ENCODE assay signal across 12 cellular contexts in the genomic region with DNA sequence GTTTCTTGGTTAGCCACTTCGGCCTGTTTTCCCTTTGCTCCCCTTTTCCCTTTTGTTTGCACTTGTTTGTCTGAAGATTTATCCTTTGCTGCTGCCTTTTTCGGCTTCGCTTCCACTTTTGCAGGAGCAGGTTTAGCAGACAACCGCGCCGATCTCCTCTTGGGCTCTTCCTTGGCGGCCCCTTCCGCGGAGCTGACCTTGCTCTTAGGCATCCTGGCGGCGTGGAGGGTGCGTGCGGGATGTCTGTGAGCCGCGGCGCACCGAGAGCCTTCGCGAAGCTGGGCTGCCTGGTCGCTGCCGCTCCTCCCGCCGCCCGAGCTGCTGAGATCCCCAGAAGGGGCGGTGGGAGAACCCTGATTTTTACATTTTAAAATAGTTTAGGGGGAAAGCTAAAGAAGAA.
DNase-seq lines count a peak whose midpoint lies in the region; ATAC-seq and TF ChIP-seq lines count a peak whose summit lies in the region.
"Had no signal": no experiment of that assay in that cellular context is flagged by ENCODE, and none has a peak within 500 bp of the region (broad histone marks: within the 10 kb centered on the region; RNA-seq: fewer than 3 reads in every experiment).

No MANE protein-coding gene starts in this region.

- POLR2A ChIA-PET in activated B cell treated with CpG ODN at 0.5 μM for 24 hours (lab: Charles Lee) = interaction anchor here (0.6 kb wide), 1 partner anchor 148 kb away, joined by 3 read pairs; a partner anchor contains a TSS

- peak overlapping the region; percentile 57 for H3K27ac Mint-ChIP-seq in activated B cell treated with CpG ODN at 0.5 μM for 24 hours

- no peak for ATAC-seq in activated B cell treated with CpG ODN at 0.5 μM for 24 hours (ENCODE audit: low read depth)
- ATAC-seq in HG03378 (IDR thresholded peaks at IDR 0.05; ENCODE audit: unreplicated experiment) = no peak
- ATAC-seq in HG03025 (IDR thresholded peaks at IDR 0.05; ENCODE audit: low FRiP score, unreplicated experiment) = no peak
- ATAC-seq: Right ventricle myocardium inferior had no signal

- TF ChIP-seq CTCF in activated B cell treated with CpG ODN at 0.5 μM for 24 hours (IDR thresholded peaks at IDR 0.05) (no peak), fibroblast of villous mesenchyme (IDR thresholded peaks at IDR 0.05; ENCODE audit: insufficient read depth, low read depth, low read length) (no peak)

- CTCF ChIA-PET in activated B cell treated with CpG ODN at 0.5 μM for 24 hours (lab: Charles Lee) = no interaction called here

- H3K4me3 ChIP-seq in fibroblast of villous mesenchyme (ENCODE audit: low read depth, low read length) = peak overlapping the region; percentile 7

- peaks cover 23% of the 10 kb centered on the region for H3K4me1 Mint-ChIP-seq in activated B cell treated with CpG ODN at 0.5 μM for 24 hours

- peaks cover 43% of the 10 kb centered on the region for H3K36me3 Mint-ChIP-seq in activated B cell treated with CpG ODN at 0.5 μM for 24 hours (ENCODE audit: low read depth)

- no peaks in the 10 kb centered on the region for H3K27me3 Mint-ChIP-seq in activated B cell treated with CpG ODN at 0.5 μM for 24 hours

- intact Hi-C loops in activated B cell treated with CpG ODN at 0.5 μM for 24 hours (cut with micrococcal nuclease) = no loop called here
- intact Hi-C loops in posterior cingulate gyrus (cut with DNase I) = loop anchor here (10.0 kb wide), 1 partner anchor 134 kb away; a partner anchor contains a TSS

- H3K9me3 Mint-ChIP-seq in activated B cell treated with CpG ODN at 0.5 μM for 24 hours = peaks cover 8% of the 10 kb centered on the region

- H3K4me3 Mint-ChIP-seq in activated B cell treated with CpG ODN at 0.5 μM for 24 hours = no peak overlapping the region

- DNase-seq in ELR (ENCODE audit: low read depth) = peak; percentile 50
- no peak for DNase-seq in activated B cell treated with CpG ODN at 0.5 μM for 24 hours
- no peak for DNase-seq in fibroblast of villous mesenchyme (ENCODE audit: low read depth)
- peak in 6 of 10 donors; percentile 14 to 87 (median 54) for DNase-seq in posterior cingulate gyrus
- no peak for DNase-seq in DMS79 (lab: John Stamatoyannopoulos, UW)
- no peak for DNase-seq in NCI-H2196 treated with DMSO at 0.1 percent for 48 hours (lab: John Stamatoyannopoulos, UW; ENCODE audit: unreplicated experiment)
- DNase-seq: activated T-cell treated with anti-CD3 and anti-CD28 coated beads, Interleukin-2, amount 50 U/mL, for 48 hours; kidney glomerular epithelial cell; NCI-H1417 had no signal

Comparison
In these comparisons a context has a peak if more than half of its experiments do, and no peak if none do; other contexts are left out.
1. DNase-seq: peak in ELR (single experiment) and posterior cingulate gyrus (6 of 10); none in activated B cell treated with CpG ODN at 0.5 μM for 24 hours (single experiment), fibroblast of villous mesenchyme (single experiment), DMS79 (single experiment) and NCI-H2196 treated with DMSO at 0.1 percent for 48 hours (single experiment).